ENCODE assay signal across 16 cellular contexts in the genomic region with DNA sequence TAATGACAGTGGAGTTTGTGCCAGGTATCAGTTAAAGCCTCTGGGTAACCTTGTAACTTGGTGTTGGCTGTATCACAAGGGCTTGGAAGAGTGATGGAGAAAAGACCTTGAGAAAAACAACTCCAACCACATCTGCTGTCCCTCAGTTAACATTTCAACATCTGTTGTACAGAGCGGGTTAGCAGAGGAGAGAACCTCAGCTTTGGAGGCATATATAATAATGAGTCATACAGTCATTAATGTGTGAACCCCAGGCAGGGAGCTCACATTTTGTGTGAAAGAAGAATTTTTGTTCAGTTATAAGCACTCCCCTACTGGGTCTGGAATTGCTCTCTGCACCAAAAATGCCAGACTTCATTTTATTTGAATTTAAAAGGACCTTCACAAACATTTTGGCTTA.
"Had no signal": no experiment of that assay in that cellular context is flagged by ENCODE, and none has a peak within 500 bp of the region (broad histone marks: within the 10 kb centered on the region; RNA-seq: fewer than 3 reads in every experiment).

No MANE protein-coding gene starts in this region.

- H3K9me3 ChIP-seq: tibial nerve had no signal

- H3K4me1 ChIP-seq: tibial nerve had no signal

- H3K4me3 ChIP-seq: tibial nerve had no signal

- H3K27ac Mint-ChIP-seq: activated CD8-positive, alpha-beta memory T cell treated with anti-CD3 and anti-CD28 coated beads, Interleukin-2, amount 10 ng/mL, durations not matched to agents 7 days and 5 days; activated naive CD4-positive, alpha-beta T cell treated with anti-CD3 and anti-CD28 coated beads, Interleukin-2, amount 50 U/mL, for 72 hours; activated T-cell treated with anti-CD3 and anti-CD28 coated beads, Interleukin-2, amount 50 U/mL, for 24 hours; mesothelial cell of epicardium; stimulated activated memory B cell treated with anti-CD40 and anti-IgM and Interleukin-4, amounts not matched to agents 10 μg/mL and 1 μg/mL and 100 μg/mL, for 72 hours had no signal

- ATAC-seq: activated CD8-positive, alpha-beta memory T cell treated with anti-CD3 and anti-CD28 coated beads, Interleukin-2, amount 10 ng/mL, durations not matched to agents 7 days and 5 days; activated naive CD4-positive, alpha-beta T cell treated with anti-CD3 and anti-CD28 coated beads, Interleukin-2, amount 50 U/mL, for 72 hours; stimulated activated memory B cell treated with anti-CD40 and anti-IgM and Interleukin-4, amounts not matched to agents 10 μg/mL and 1 μg/mL and 100 μg/mL, for 72 hours had no signal

- H3K9me3 Mint-ChIP-seq: activated naive CD4-positive, alpha-beta T cell treated with anti-CD3 and anti-CD28 coated beads, Interleukin-2, amount 50 U/mL, for 72 hours; activated T-cell treated with anti-CD3 and anti-CD28 coated beads, Interleukin-2, amount 50 U/mL, for 24 hours; mesothelial cell of epicardium; stimulated activated memory B cell treated with anti-CD40 and anti-IgM and Interleukin-4, amounts not matched to agents 10 μg/mL and 1 μg/mL and 100 μg/mL, for 72 hours had no signal

- DNase-seq: activated CD4-positive, alpha-beta T cell treated with anti-CD3 and anti-CD28 coated beads for 1 hour; activated CD4-positive, alpha-beta T cell treated with anti-CD3 and anti-CD28 coated beads, Interleukin-2, amount 50 U/mL, for 48 hours; activated CD8-positive, alpha-beta memory T cell treated with anti-CD3 and anti-CD28 coated beads, Interleukin-2, amount 10 ng/mL, durations not matched to agents 7 days and 5 days; activated effector memory CD4-positive, alpha-beta T cell treated with Interleukin-2 at 50 U/mL for 16 hours; activated T-cell treated with anti-CD3 and anti-CD28 coated beads, Interleukin-2, amount 50 U/mL, for 24 hours; anterior cingulate cortex; caudate nucleus; cortex of kidney; effector memory CD4-positive, alpha-beta T cell; hippocampal formation; small intestine had no signal

- H3K36me3 Mint-ChIP-seq: activated CD8-positive, alpha-beta memory T cell treated with anti-CD3 and anti-CD28 coated beads, Interleukin-2, amount 10 ng/mL, durations not matched to agents 7 days and 5 days; activated naive CD4-positive, alpha-beta T cell treated with anti-CD3 and anti-CD28 coated beads, Interleukin-2, amount 50 U/mL, for 72 hours; mesothelial cell of epicardium; stimulated activated memory B cell treated with anti-CD40 and anti-IgM and Interleukin-4, amounts not matched to agents 10 μg/mL and 1 μg/mL and 100 μg/mL, for 72 hours had no signal

- H3K4me1 Mint-ChIP-seq: activated CD8-positive, alpha-beta memory T cell treated with anti-CD3 and anti-CD28 coated beads, Interleukin-2, amount 10 ng/mL, durations not matched to agents 7 days and 5 days; stimulated activated memory B cell treated with anti-CD40 and anti-IgM and Interleukin-4, amounts not matched to agents 10 μg/mL and 1 μg/mL and 100 μg/mL, for 72 hours had no signal

- H3K4me3 Mint-ChIP-seq: activated CD8-positive, alpha-beta memory T cell treated with anti-CD3 and anti-CD28 coated beads, Interleukin-2, amount 10 ng/mL, durations not matched to agents 7 days and 5 days; activated T-cell treated with anti-CD3 and anti-CD28 coated beads, Interleukin-2, amount 50 U/mL, for 24 hours; mesothelial cell of epicardium; stimulated activated memory B cell treated with anti-CD40 and anti-IgM and Interleukin-4, amounts not matched to agents 10 μg/mL and 1 μg/mL and 100 μg/mL, for 72 hours had no signal

- H3K36me3 ChIP-seq: tibial nerve had no signal

- H3K27ac ChIP-seq: epithelial cell of prostate, tibial nerve had no signal

- H3K27me3 Mint-ChIP-seq: activated T-cell treated with anti-CD3 and anti-CD28 coated beads, Interleukin-2, amount 50 U/mL, for 24 hours; stimulated activated memory B cell treated with anti-CD40 and anti-IgM and Interleukin-4, amounts not matched to agents 10 μg/mL and 1 μg/mL and 100 μg/mL, for 72 hours had no signal

- H3K27me3 ChIP-seq: tibial nerve had no signal
